Comparison of ENCODE assay signal across 1 cellular context in the genomic region with DNA sequence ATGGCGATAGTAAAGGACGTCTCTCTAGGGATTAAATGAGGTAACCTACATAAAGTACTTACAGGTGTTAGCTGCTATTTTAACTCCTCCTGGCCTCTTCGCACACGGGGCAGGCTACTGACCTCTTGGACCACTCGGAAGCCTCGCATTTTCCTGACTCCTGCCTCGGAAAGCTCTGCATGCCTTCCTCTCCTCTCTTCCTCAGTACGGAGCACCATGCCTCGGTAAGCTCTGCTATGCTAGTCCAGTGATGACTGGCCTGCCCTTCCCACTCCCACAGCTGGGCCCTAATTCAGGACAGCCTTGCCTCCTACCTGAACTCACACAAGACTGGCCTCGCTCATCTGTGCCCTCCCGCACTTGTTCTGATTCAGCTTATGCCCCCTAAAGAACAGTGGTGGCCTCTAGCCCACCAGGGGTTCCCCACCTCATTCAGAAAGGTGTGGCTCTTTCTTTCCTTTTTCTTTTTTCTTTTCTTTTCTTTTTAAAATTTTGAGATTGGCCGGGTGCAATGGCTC.
TF ChIP-seq lines count a peak whose summit lies in the region.

No MANE protein-coding gene starts in this region.

TF ChIP-seq in liver, 16 proteins besides CTCF, POLR2A, EP300 and RAD21 (continued from another document):
- TF ChIP-seq ZBTB33 (IDR thresholded peaks at IDR 0.05) (no peak), HNF4G (IDR thresholded peaks at IDR 0.05) (no peak), RXRA (IDR thresholded peaks at IDR 0.05) (no peak), HNF4A (conservative IDR thresholded peaks at IDR 0.05) (no peak), FOXA2 (IDR thresholded peaks at IDR 0.05) (no peak)
- TF ChIP-seq, protein P1, sequence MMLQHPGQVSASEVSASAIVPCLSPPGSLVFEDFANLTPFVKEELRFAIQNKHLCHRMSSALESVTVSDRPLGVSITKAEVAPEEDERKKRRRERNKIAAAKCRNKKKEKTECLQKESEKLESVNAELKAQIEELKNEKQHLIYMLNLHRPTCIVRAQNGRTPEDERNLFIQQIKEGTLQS (IDR thresholded peaks at IDR 0.05), result no peak
